Comparison of ENCODE assay signal across 23 cellular contexts in genomic region chr3:179706233-179706632, GRCh38. TPM values are rescaled to one million over a fixed set of nuclear protein-coding genes. Genes with fewer than 3 reads are reported as not detected.
DNase-seq lines count a peak whose midpoint lies in the region; ATAC-seq lines count a peak whose summit lies in the region.
"Had no signal": no experiment of that assay in that cellular context is flagged by ENCODE, and none has a peak within 500 bp of the region (broad histone marks: within the 10 kb centered on the region; RNA-seq: fewer than 3 reads in every experiment).

No MANE protein-coding gene starts in this region.

- no peaks in the 10 kb centered on the region for H4K20me1 ChIP-seq in GM23248 (ENCODE audit: insufficient read depth)

- H2BK5ac ChIP-seq in mesenchymal stem cell (ENCODE audit: low read depth, low read length, poor library complexity, severe bottlenecking) = no peak overlapping the region

- no peaks in the 10 kb centered on the region for H3K9me2 ChIP-seq in GM23248 (ENCODE audit: insufficient read depth)

- no peak for ATAC-seq in sciatic nerve
- ATAC-seq: activated T-helper 17 cell treated with anti-CD3 and anti-CD28 coated beads, Interleukin-2, amount 50 U/mL, for 72 hours; naive thymus-derived CD4-positive, alpha-beta T cell had no signal

- H3K23ac ChIP-seq in mesenchymal stem cell (ENCODE audit: low read length in 2 of 2) = no peak overlapping the region

- H3K4me2 ChIP-seq in GM23248 (ENCODE audit: unreplicated experiment) (no peak overlapping the region), mesenchymal stem cell (ENCODE audit: low read length, poor library complexity, severe bottlenecking) (no peak overlapping the region)
- H3K4me2 ChIP-seq: hepatocyte had no signal

- H3K27me3 ChIP-seq in GM23248 (replicated peaks; ENCODE audit: insufficient read depth) = no peaks in the 10 kb centered on the region
- H3K27me3 ChIP-seq in mesenchymal stem cell (ENCODE audit: control insufficient read depth in 1 of 2, insufficient read depth in 1 of 2, low read length in 2 of 2) = no peaks in the 10 kb centered on the region
- H3K27me3 ChIP-seq: hepatocyte, ovary, tibial nerve had no signal

- H4K91ac ChIP-seq in mesenchymal stem cell (ENCODE audit: low read length) = no peak overlapping the region

- H3K9me3 ChIP-seq in GM23248 (ENCODE audit: low read depth) (no peaks in the 10 kb centered on the region), mesenchymal stem cell (ENCODE audit: control insufficient read depth, low read length) (no peaks in the 10 kb centered on the region)
- H3K9me3 ChIP-seq: ovary, tibial nerve had no signal

- intact Hi-C loops in sciatic nerve (cut with DNase I) = no loop called here

- H2BK15ac ChIP-seq in mesenchymal stem cell (ENCODE audit: low read depth, poor library complexity, severe bottlenecking) = no peak overlapping the region

- no peak overlapping the region for H2AK5ac ChIP-seq in mesenchymal stem cell (ENCODE audit: low read length, severe bottlenecking)

- H3K36me3 ChIP-seq in GM23248 (ENCODE audit: low read depth) (peaks cover 4% of the 10 kb centered on the region; the same call in 1 of the 2 replicates), mesenchymal stem cell (ENCODE audit: control insufficient read depth in 1 of 2, insufficient read depth in 2 of 2, low read depth in 1 of 2, low read length in 2 of 2) (peaks cover 22 to 32% of the 10 kb centered on the region in 2 experiments)
- H3K36me3 ChIP-seq: ovary had no signal

- no peak overlapping the region for H3K27ac ChIP-seq in GM23248
- no peak overlapping the region for H3K27ac ChIP-seq in mesenchymal stem cell (ENCODE audit: low read length, poor library complexity, severe bottlenecking)
- H3K27ac ChIP-seq: hepatocyte, ovary, skin epidermis, tibial nerve had no signal

- no peak overlapping the region for H3K4ac ChIP-seq in mesenchymal stem cell (ENCODE audit: low read depth in 1 of 2, low read length in 2 of 2)

- H3K9ac ChIP-seq in GM23248 = no peak overlapping the region
- no peak overlapping the region for H3K9ac ChIP-seq in mesenchymal stem cell (ENCODE audit: low read length)

- no peak overlapping the region for H2AFZ ChIP-seq in GM23248
- H2AFZ ChIP-seq in mesenchymal stem cell (ENCODE audit: low read depth, low read length) = no peak overlapping the region
- H2AFZ ChIP-seq: hepatocyte had no signal

- H3K79me1 ChIP-seq in mesenchymal stem cell (replicated peaks; ENCODE audit: low read length, poor library complexity, severe bottlenecking) = peaks cover 24% of the 10 kb centered on the region

- DNase-seq in AG20443 (ENCODE audit: low spot score) (peak; percentile 49), GM23248 (peak; percentile 10), astrocyte of the hippocampus (ENCODE audit: low read depth, low spot score) (peak; percentile 29), mesenchymal stem cell (peak; percentile 28), sciatic nerve (ENCODE audit: low spot score) (no peak), DMS153 treated with DMSO at 0.1 percent for 48 hours (lab: John Stamatoyannopoulos, UW; ENCODE audit: unreplicated experiment) (no peak), NCI-H526 treated with DMSO at 0.1 percent for 48 hours (lab: John Stamatoyannopoulos, UW) (no peak)
- DNase-seq: activated CD4-positive, alpha-beta T cell treated with anti-CD3 and anti-CD28 coated beads, Interleukin-2, amount 10 ng/mL, durations not matched to agents 24 days and 14 days; activated naive CD8-positive, alpha-beta T cell treated with anti-CD3 and anti-CD28 coated beads for 36 hours; cortex of kidney; Karpas-422; naive thymus-derived CD4-positive, alpha-beta T cell; NCI-H1092 treated with DMSO at 0.1 percent for 48 hours; NCI-H82; OCI-M1; ovary; SHP77; stimulated activated CD4-positive, alpha-beta T cell treated with anti-CD3 and anti-CD28 coated beads, Interleukin-2, amount 100 ng/mL, for 48 hours; stimulated activated naive CD4-positive, alpha-beta T cell treated with Interleukin-2 at 50 U/mL for 16 hours had no signal

- H2BK120ac ChIP-seq in mesenchymal stem cell (ENCODE audit: low read depth, low read length) = no peak overlapping the region

- H2BK12ac ChIP-seq in mesenchymal stem cell (ENCODE audit: low read length in 2 of 2) = no peak overlapping the region

- H3K18ac ChIP-seq in mesenchymal stem cell (ENCODE audit: low read depth in 1 of 2, low read length in 2 of 2) = no peak overlapping the region

- H3K4me3 ChIP-seq in GM23248 (no peak overlapping the region), mesenchymal stem cell (ENCODE audit: insufficient read depth in 1 of 2, low read depth in 1 of 2, low read length in 2 of 2) (no peak overlapping the region)
- H3K4me3 ChIP-seq: hepatocyte, ovary, skin epidermis, tibial nerve had no signal

- in situ Hi-C loops in GM23248 (cut with MboI) = no loop called here

- H3F3A ChIP-seq in GM23248 (ENCODE audit: insufficient read depth) = no peaks in the 10 kb centered on the region

- WGBS in GM23248 (ENCODE audit: low coverage in 1 of 2, low lambda C conversion rate in 2 of 2, missing lambda C conversion rate in 2 of 2), 2 experiments = 93% methylated on average over 1 of the region's 1 CpG
- 100% methylated on average over 1 of the region's 1 CpG for WGBS in mesenchymal stem cell

- H3K79me2 ChIP-seq in GM23248 (ENCODE audit: insufficient read depth) = peaks cover 5% of the 10 kb centered on the region; the same call in 1 of the 2 replicates
- H3K79me2 ChIP-seq: hepatocyte had no signal

- H3K4me1 ChIP-seq in GM23248 (ENCODE audit: insufficient read depth) (no peaks in the 10 kb centered on the region), mesenchymal stem cell (ENCODE audit: control insufficient read depth, insufficient read depth, low read depth, low read length) (peaks cover 3% of the 10 kb centered on the region)
- H3K4me1 ChIP-seq: tibial nerve had no signal

- no peak overlapping the region for H3K14ac ChIP-seq in mesenchymal stem cell (ENCODE audit: low read length in 2 of 2)

- no peak overlapping the region for H4K8ac ChIP-seq in mesenchymal stem cell (ENCODE audit: low read length)

RNA-seq across cellular contexts. Expression of gene USP13, which starts 53.4 kb away (rescaled TPM):
- 4.6 and 8.2 TPM in 2 replicates for total RNA-seq in GM23248 (2014; rRNA removed; shearing (Covaris generic))
- 6.0 and 9.2 TPM in 2 replicates for polyA plus RNA-seq in GM23248 (2016; fragmentation: Nextera tagmentation; extraction: Ambion mirVana)
- polyA plus RNA-seq in mesenchymal stem cell (2013, experiment 1 of 2) = 7.2 TPM
- polyA plus RNA-seq in mesenchymal stem cell (2013, experiment 2 of 2) = 7.0 TPM
- 13.8 TPM for total RNA-seq in sciatic nerve

Comparison
In these comparisons a context has a peak if more than half of its experiments do, and no peak if none do; other contexts are left out.
1. DNase-seq: peak in AG20443 (single experiment), GM23248 (single experiment), astrocyte of the hippocampus (single experiment) and mesenchymal stem cell (single experiment); none in sciatic nerve (single experiment), DMS153 treated with DMSO at 0.1 percent for 48 hours (single experiment) and NCI-H526 treated with DMSO at 0.1 percent for 48 hours (single experiment).